ENCODE assay signal across 6 cellular contexts in genomic region chr6:41942882-41943281, GRCh38. TPM values are rescaled to one million over a fixed set of nuclear protein-coding genes. Genes with fewer than 3 reads are reported as not detected.
DNase-seq lines count a peak whose midpoint lies in the region; ATAC-seq and TF ChIP-seq lines count a peak whose summit lies in the region.
"Not testable (repeated sequence)": the region's sequence is repeated elsewhere in the genome, so short reads cannot be mapped to it uniquely, and the experiment has no call there.

No MANE protein-coding gene starts in this region.

- H3K27ac Mint-ChIP-seq in activated B cell treated with CpG ODN at 0.5 μM for 24 hours = peak overlapping the region; percentile 89
- peak overlapping the region; percentile 87 for H3K27ac Mint-ChIP-seq in activated T-helper 2 cell treated with anti-CD3 and anti-CD28 coated beads, Interferon-gamma antibody, Interleukin-2, Interleukin-4, amounts not matched to agents 10 μg/mL and 5 μg/mL and 100 μg/mL, durations not matched to agents 14 hours and 24 hours and 36 hours

- not testable (repeated sequence) for H2BK20ac ChIP-seq in IMR-90 (ENCODE audit: low read depth, low read length)

- peaks cover 16% of the 10 kb centered on the region for H3K9me1 ChIP-seq in IMR-90 (ENCODE audit: insufficient read depth, low read length)

- H2BK5ac ChIP-seq in IMR-90 (ENCODE audit: low read depth, low read length, poor library complexity, severe bottlenecking) = not testable (repeated sequence)

- not testable (repeated sequence) for H3K27me3 Mint-ChIP-seq in activated B cell treated with CpG ODN at 0.5 μM for 24 hours; activated T-helper 2 cell treated with anti-CD3 and anti-CD28 coated beads, Interferon-gamma antibody, Interleukin-2, Interleukin-4, amounts not matched to agents 10 μg/mL and 5 μg/mL and 100 μg/mL, durations not matched to agents 14 hours and 24 hours and 36 hours (ENCODE audit: low read depth)

- dilution Hi-C loops in IMR-90 (cut with HindIII; ENCODE audit: low sequenced_read_pairs, unreplicated experiment) = not testable (repeated sequence)

- H2AFZ ChIP-seq in ACC112 (ENCODE audit: low read length, unreplicated experiment); IMR-90 (replicated peaks; ENCODE audit: low read length, poor library complexity); smooth muscle cell (ENCODE audit: low read depth): not testable (repeated sequence)

- not testable (repeated sequence) for TF ChIP-seq RAD21 in IMR-90 (IDR thresholded peaks at IDR 0.05; ENCODE audit: low read length)

- H2BK15ac ChIP-seq in IMR-90 (ENCODE audit: low read depth, low read length) = not testable (repeated sequence)

- H3K36me3 Mint-ChIP-seq in activated B cell treated with CpG ODN at 0.5 μM for 24 hours (ENCODE audit: low read depth) = not testable (repeated sequence)
- H3K36me3 Mint-ChIP-seq in activated T-helper 2 cell treated with anti-CD3 and anti-CD28 coated beads, Interferon-gamma antibody, Interleukin-2, Interleukin-4, amounts not matched to agents 10 μg/mL and 5 μg/mL and 100 μg/mL, durations not matched to agents 14 hours and 24 hours and 36 hours (ENCODE audit: low read depth) = peaks cover 31% of the 10 kb centered on the region

- H3K9me3 ChIP-seq in IMR-90 (ENCODE audit: control insufficient read depth, insufficient read depth, low read length); smooth muscle cell (replicated peaks; ENCODE audit: low read depth): not testable (repeated sequence)

- POLR2A ChIA-PET in IMR-90 (lab: Charles Lee; ENCODE audit: unreplicated experiment) = not testable (repeated sequence)
- POLR2A ChIA-PET in activated B cell treated with CpG ODN at 0.5 μM for 24 hours (lab: Charles Lee) = interaction anchor here (0.6 to 13.0 kb wide), 8 partner anchors 60 to 873 kb away, joined by 3 to 195 read pairs (median 6); partner anchors contain the start of genes TAF8 and TOMM6

- H3K56ac ChIP-seq in IMR-90 (ENCODE audit: extremely low read depth, insufficient read depth, low read length) = not testable (repeated sequence)

- H3K9me3 Mint-ChIP-seq in activated B cell treated with CpG ODN at 0.5 μM for 24 hours; activated T-helper 2 cell treated with anti-CD3 and anti-CD28 coated beads, Interferon-gamma antibody, Interleukin-2, Interleukin-4, amounts not matched to agents 10 μg/mL and 5 μg/mL and 100 μg/mL, durations not matched to agents 14 hours and 24 hours and 36 hours: not testable (repeated sequence)

- not testable (repeated sequence) for TF ChIP-seq POLR2A in IMR-90 (IDR thresholded peaks at IDR 0.05; ENCODE audit: low read depth, low read length)

- H2AK9ac ChIP-seq in IMR-90 (replicated peaks; ENCODE audit: low read depth, low read length, poor library complexity) = not testable (repeated sequence)

- intact Hi-C loops in IMR-90 (cut with micrococcal nuclease); activated T-helper 2 cell treated with anti-CD3 and anti-CD28 coated beads, Interferon-gamma antibody, Interleukin-2, Interleukin-4, amounts not matched to agents 10 μg/mL and 5 μg/mL and 100 μg/mL, durations not matched to agents 14 hours and 24 hours and 36 hours (cut with micrococcal nuclease): not testable (repeated sequence)
- intact Hi-C loops in activated B cell treated with CpG ODN at 0.5 μM for 24 hours (cut with micrococcal nuclease) = loop anchor here (5.0 kb wide), 1 partner anchor 34 kb away; no protein-coding TSS in a partner anchor

- H4K91ac ChIP-seq in IMR-90 (ENCODE audit: insufficient read depth, low read depth, low read length) = not testable (repeated sequence)

- CTCF ChIA-PET in IMR-90 (lab: Yijun Ruan, JAX) (interaction anchor here (0.7 kb wide), 1 partner anchor 101 kb away, joined by 4 read pairs; no protein-coding TSS in a partner anchor), activated B cell treated with CpG ODN at 0.5 μM for 24 hours (lab: Charles Lee) (interaction anchor here (1.3 to 8.0 kb wide), 2 partner anchors 22 to 100 kb away, joined by 6 to 90 read pairs; partner anchors contain the start of genes BYSL and MED20)

- H3K18ac ChIP-seq in IMR-90 (ENCODE audit: low read depth, low read length) = not testable (repeated sequence)

- not testable (repeated sequence) for DNase-seq in IMR-90; activated B cell treated with CpG ODN at 0.5 μM for 24 hours; activated T-helper 2 cell treated with anti-CD3 and anti-CD28 coated beads, Interferon-gamma antibody, Interleukin-2, Interleukin-4, amounts not matched to agents 10 μg/mL and 5 μg/mL and 100 μg/mL, durations not matched to agents 14 hours and 24 hours and 36 hours (ENCODE audit: low spot score); epithelial cell of proximal tubule (ENCODE audit: low read depth); smooth muscle cell (lab: John Stamatoyannopoulos, UW; ENCODE audit: unreplicated experiment)

- BruUV-seq in IMR-90 (replicated peaks; lab: Mats Ljungman, UMichigan) = not testable (repeated sequence)

- WGBS in IMR-90 (ENCODE audit: extremely low coverage in 2 of 2, insufficient read length in 1 of 2), 2 experiments = no CpG with 5 or more reads among the region's 14 CpGs
- 93% methylated on average over 14 of the region's 14 CpGs for WGBS in smooth muscle cell (ENCODE audit: low lambda C conversion rate)

- H3K79me2 ChIP-seq in ACC112 (ENCODE audit: control insufficient read depth, insufficient read depth, low read length, unreplicated experiment) (peaks cover 46% of the 10 kb centered on the region), smooth muscle cell (ENCODE audit: low read depth) (peaks cover 12% of the 10 kb centered on the region)

- H4K8ac ChIP-seq in IMR-90 (ENCODE audit: low read depth in 2 of 2, low read length in 2 of 2) = peak overlapping the region; percentile 39 to 89; a peak in 1 of 4 replicates

- H4K5ac ChIP-seq in IMR-90 (ENCODE audit: low read depth, low read length) = not testable (repeated sequence)

- H3K4me3 ChIP-seq in ACC112 (ENCODE audit: low read depth, low read length); IMR-90 (ENCODE audit: insufficient read depth, low read depth, low read length); smooth muscle cell: not testable (repeated sequence)
- peak overlapping the region; percentile 74 for H3K4me3 ChIP-seq in epithelial cell of proximal tubule (ENCODE audit: low read depth, low read length)

- in situ Hi-C loops in IMR-90 (cut with MboI; ENCODE audit: low sequenced_read_pairs) = not testable (repeated sequence)

- H3K23ac ChIP-seq in IMR-90 (ENCODE audit: low read depth, low read length) = not testable (repeated sequence)

- H3K36me3 ChIP-seq in ACC112 (ENCODE audit: insufficient read depth, low read length); IMR-90 (ENCODE audit: control insufficient read depth, insufficient read depth, low read length); smooth muscle cell (ENCODE audit: low read depth): not testable (repeated sequence)

- peaks cover 33% of the 10 kb centered on the region for H3K4me1 ChIP-seq in ACC112 (ENCODE audit: control insufficient read depth, insufficient read depth, low read length, unreplicated experiment)
- peaks cover 27% of the 10 kb centered on the region for H3K4me1 ChIP-seq in IMR-90 (ENCODE audit: control insufficient read depth, insufficient read depth, low read length)
- peaks cover 24% of the 10 kb centered on the region for H3K4me1 ChIP-seq in smooth muscle cell (ENCODE audit: low read depth)

- not testable (repeated sequence) for H3K27me3 ChIP-seq in ACC112 (ENCODE audit: insufficient read depth, low read length); IMR-90 (ENCODE audit: control insufficient read depth, insufficient read depth, low read length); smooth muscle cell (ENCODE audit: low read depth)

- peaks cover 24% of the 10 kb centered on the region for H4K20me1 ChIP-seq in IMR-90 (ENCODE audit: insufficient read depth, low read length)
- not testable (repeated sequence) for H4K20me1 ChIP-seq in smooth muscle cell (ENCODE audit: low read depth)

- not testable (repeated sequence) for H3K4me2 ChIP-seq in IMR-90 (ENCODE audit: low read depth, low read length); smooth muscle cell

- H3K4me3 Mint-ChIP-seq in activated B cell treated with CpG ODN at 0.5 μM for 24 hours; activated T-helper 2 cell treated with anti-CD3 and anti-CD28 coated beads, Interferon-gamma antibody, Interleukin-2, Interleukin-4, amounts not matched to agents 10 μg/mL and 5 μg/mL and 100 μg/mL, durations not matched to agents 14 hours and 24 hours and 36 hours (ENCODE audit: low read depth): not testable (repeated sequence)

- not testable (repeated sequence) for TF ChIP-seq CTCF in IMR-90 (conservative IDR thresholded peaks at IDR 0.05; ENCODE audit: low read depth, low read length); activated B cell treated with CpG ODN at 0.5 μM for 24 hours (IDR thresholded peaks at IDR 0.05); epithelial cell of proximal tubule (conservative IDR thresholded peaks at IDR 0.05; ENCODE audit: low read depth, low read length); smooth muscle cell (IDR thresholded peaks at IDR 0.05; ENCODE audit: borderline replicate concordance, insufficient read depth, poor library complexity, severe bottlenecking)

- not testable (repeated sequence) for H2BK120ac ChIP-seq in IMR-90 (ENCODE audit: low read depth, low read length)

- H3K14ac ChIP-seq in IMR-90 (replicated peaks; ENCODE audit: low read depth, low read length) = not testable (repeated sequence)

- H3F3A ChIP-seq in smooth muscle cell (ENCODE audit: low read depth) = peaks cover 17% of the 10 kb centered on the region

- not testable (repeated sequence) for ATAC-seq in IMR-90 (ENCODE audit: low read depth); activated B cell treated with CpG ODN at 0.5 μM for 24 hours (ENCODE audit: low read depth)

- not testable (repeated sequence) for H3K4ac ChIP-seq in IMR-90 (ENCODE audit: low read depth, low read length)

- peaks cover 9 to 33% of the 10 kb centered on the region in 2 experiments; a peak in 3 of 4 replicates for H3K79me1 ChIP-seq in IMR-90 (ENCODE audit: low read depth in 1 of 2, low read length in 2 of 2)

- H2AK5ac ChIP-seq in IMR-90 (ENCODE audit: low read depth, low read length) = not testable (repeated sequence)

- H3K9ac ChIP-seq in IMR-90 (ENCODE audit: low read depth, low read length); smooth muscle cell (ENCODE audit: low read depth): not testable (repeated sequence)

- peak overlapping the region; percentile 54 for H3K27ac ChIP-seq in ACC112 (ENCODE audit: low read depth, low read length)
- peak overlapping the region; percentile 69; the same call in 1 of the 2 replicates for H3K27ac ChIP-seq in IMR-90 (ENCODE audit: insufficient read depth, low read length)
- H3K27ac ChIP-seq in smooth muscle cell (ENCODE audit: low read depth) = peak overlapping the region; percentile 86

- H3K4me1 Mint-ChIP-seq in activated B cell treated with CpG ODN at 0.5 μM for 24 hours = peaks cover 40% of the 10 kb centered on the region
- peaks cover 31% of the 10 kb centered on the region for H3K4me1 Mint-ChIP-seq in activated T-helper 2 cell treated with anti-CD3 and anti-CD28 coated beads, Interferon-gamma antibody, Interleukin-2, Interleukin-4, amounts not matched to agents 10 μg/mL and 5 μg/mL and 100 μg/mL, durations not matched to agents 14 hours and 24 hours and 36 hours (ENCODE audit: low read depth)

RNA-seq across cellular contexts. Expression of gene CCND3, which starts 1.3 kb away (rescaled TPM):
- 19.2 and 19.4 TPM in 2 replicates for total RNA-seq in IMR-90 (2012; rRNA removed)
- polyA plus RNA-seq in IMR-90 (2012; rRNA removed) = 61.9 and 63.8 TPM in 2 replicates
- polyA plus RNA-seq in IMR-90 (2012; cell fraction: cytosol; rRNA removed) = 61.9 and 75.8 TPM in 2 replicates
- 36.5 and 73.0 TPM in 2 replicates for polyA plus RNA-seq in IMR-90 (2012; cell fraction: nucleus; rRNA removed; ENCODE audit: low replicate concordance)
- total RNA-seq in activated B cell treated with CpG ODN at 0.5 μM for 24 hours = 70.7 and 75.2 TPM in 2 replicates
- 207 and 217 TPM in 2 replicates for total RNA-seq in activated T-helper 2 cell treated with anti-CD3 and anti-CD28 coated beads, Interferon-gamma antibody, Interleukin-2, Interleukin-4, amounts not matched to agents 10 μg/mL and 5 μg/mL and 100 μg/mL, durations not matched to agents 14 hours and 24 hours and 36 hours
- total RNA-seq in epithelial cell of proximal tubule = 45.4 and 54.2 TPM in 2 replicates
- 31.5 and 48.0 TPM in 2 replicates for total RNA-seq in smooth muscle cell
- polyA plus RNA-seq in smooth muscle cell = 84.2 and 107 TPM in 2 replicates

RNA-seq across cellular contexts. Expression of gene BYSL, which starts 21.6 kb away (rescaled TPM):
- total RNA-seq in IMR-90 (2012; rRNA removed) (25.3 and 26.7 TPM in 2 replicates), activated B cell treated with CpG ODN at 0.5 μM for 24 hours (39.5 and 43.2 TPM in 2 replicates), epithelial cell of proximal tubule (8.7 and 27.3 TPM in 2 replicates), smooth muscle cell (10.8 and 11.4 TPM in 2 replicates)
- polyA plus RNA-seq in IMR-90 (2012; rRNA removed) (35.5 and 36.3 TPM in 2 replicates), smooth muscle cell (23.8 and 26.2 TPM in 2 replicates)
- polyA plus RNA-seq in IMR-90 (2012; cell fraction: cytosol; rRNA removed) = 23.5 and 24.9 TPM in 2 replicates
- polyA plus RNA-seq in IMR-90 (2012; cell fraction: nucleus; rRNA removed; ENCODE audit: low replicate concordance) = 29.1 and 39.6 TPM in 2 replicates
- 58.2 and 60.5 TPM in 2 replicates for total RNA-seq in activated T-helper 2 cell treated with anti-CD3 and anti-CD28 coated beads, Interferon-gamma antibody, Interleukin-2, Interleukin-4, amounts not matched to agents 10 μg/mL and 5 μg/mL and 100 μg/mL, durations not matched to agents 14 hours and 24 hours and 36 hours

RNA-seq across cellular contexts. Expression of gene MED20, which starts 21.9 kb away (rescaled TPM):
- total RNA-seq in IMR-90 (2012; rRNA removed) = 35.6 and 38.2 TPM in 2 replicates
- polyA plus RNA-seq in IMR-90 (2012; rRNA removed) = 22.0 and 24.8 TPM in 2 replicates
- 16.4 and 20.3 TPM in 2 replicates for polyA plus RNA-seq in IMR-90 (2012; cell fraction: cytosol; rRNA removed)
- polyA plus RNA-seq in IMR-90 (2012; cell fraction: nucleus; rRNA removed; ENCODE audit: low replicate concordance) = 14.3 and 22.5 TPM in 2 replicates
- total RNA-seq in activated B cell treated with CpG ODN at 0.5 μM for 24 hours = 21.1 and 22.2 TPM in 2 replicates
- 23.7 and 24.3 TPM in 2 replicates for total RNA-seq in activated T-helper 2 cell treated with anti-CD3 and anti-CD28 coated beads, Interferon-gamma antibody, Interleukin-2, Interleukin-4, amounts not matched to agents 10 μg/mL and 5 μg/mL and 100 μg/mL, durations not matched to agents 14 hours and 24 hours and 36 hours
- total RNA-seq in epithelial cell of proximal tubule = 20.9 and 27.1 TPM in 2 replicates
- total RNA-seq in smooth muscle cell = 13.2 and 13.4 TPM in 2 replicates
- 14.0 and 14.9 TPM in 2 replicates for polyA plus RNA-seq in smooth muscle cell

RNA-seq across cellular contexts. Expression of gene USP49, which starts 47.7 kb away (rescaled TPM):
- total RNA-seq in IMR-90 (2012; rRNA removed) = 1.4 TPM in 2 replicates
- polyA plus RNA-seq in IMR-90 (2012; rRNA removed) = 1.4 and 2.1 TPM in 2 replicates
- polyA plus RNA-seq in IMR-90 (2012; cell fraction: cytosol; rRNA removed) = 0.55 and 0.92 TPM in 2 replicates
- polyA plus RNA-seq in IMR-90 (2012; cell fraction: nucleus; rRNA removed; ENCODE audit: low replicate concordance) = 9.5 and 9.8 TPM in 2 replicates
- total RNA-seq in activated B cell treated with CpG ODN at 0.5 μM for 24 hours = 7.7 and 8.0 TPM in 2 replicates
- total RNA-seq in activated T-helper 2 cell treated with anti-CD3 and anti-CD28 coated beads, Interferon-gamma antibody, Interleukin-2, Interleukin-4, amounts not matched to agents 10 μg/mL and 5 μg/mL and 100 μg/mL, durations not matched to agents 14 hours and 24 hours and 36 hours = 6.1 and 6.4 TPM in 2 replicates
- 0.94 and 2.7 TPM in 2 replicates for total RNA-seq in epithelial cell of proximal tubule
- 2.3 and 5.2 TPM in 2 replicates for total RNA-seq in smooth muscle cell
- polyA plus RNA-seq in smooth muscle cell = 1.9 and 3.0 TPM in 2 replicates
